ENCODE assay signal across 1 cellular context in the genomic region with DNA sequence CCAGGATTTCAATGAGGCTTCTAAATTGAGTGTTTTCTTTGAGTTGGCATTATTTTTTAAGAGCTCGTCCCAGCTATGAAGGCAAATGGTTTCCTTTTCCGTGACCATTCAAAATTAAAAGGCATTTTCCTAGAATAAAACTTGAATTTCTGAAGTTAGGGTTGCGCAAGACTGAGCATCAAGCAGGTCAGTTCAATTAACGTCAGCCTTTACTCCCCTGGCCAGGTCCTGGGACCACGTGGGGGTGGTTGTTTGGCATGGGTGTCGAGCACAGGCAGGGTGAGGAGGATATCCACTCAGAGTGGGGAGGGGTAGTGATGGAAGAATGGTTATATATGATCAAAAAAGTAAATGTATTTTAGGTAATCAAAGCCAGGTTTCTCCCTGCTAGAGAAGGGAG.
TF ChIP-seq lines count a peak whose summit lies in the region.

No MANE protein-coding gene starts in this region.

TF ChIP-seq in GM23338, 12 proteins besides CTCF, POLR2A, EP300 and RAD21 (continued from another document):
- TF ChIP-seq, protein P1, sequence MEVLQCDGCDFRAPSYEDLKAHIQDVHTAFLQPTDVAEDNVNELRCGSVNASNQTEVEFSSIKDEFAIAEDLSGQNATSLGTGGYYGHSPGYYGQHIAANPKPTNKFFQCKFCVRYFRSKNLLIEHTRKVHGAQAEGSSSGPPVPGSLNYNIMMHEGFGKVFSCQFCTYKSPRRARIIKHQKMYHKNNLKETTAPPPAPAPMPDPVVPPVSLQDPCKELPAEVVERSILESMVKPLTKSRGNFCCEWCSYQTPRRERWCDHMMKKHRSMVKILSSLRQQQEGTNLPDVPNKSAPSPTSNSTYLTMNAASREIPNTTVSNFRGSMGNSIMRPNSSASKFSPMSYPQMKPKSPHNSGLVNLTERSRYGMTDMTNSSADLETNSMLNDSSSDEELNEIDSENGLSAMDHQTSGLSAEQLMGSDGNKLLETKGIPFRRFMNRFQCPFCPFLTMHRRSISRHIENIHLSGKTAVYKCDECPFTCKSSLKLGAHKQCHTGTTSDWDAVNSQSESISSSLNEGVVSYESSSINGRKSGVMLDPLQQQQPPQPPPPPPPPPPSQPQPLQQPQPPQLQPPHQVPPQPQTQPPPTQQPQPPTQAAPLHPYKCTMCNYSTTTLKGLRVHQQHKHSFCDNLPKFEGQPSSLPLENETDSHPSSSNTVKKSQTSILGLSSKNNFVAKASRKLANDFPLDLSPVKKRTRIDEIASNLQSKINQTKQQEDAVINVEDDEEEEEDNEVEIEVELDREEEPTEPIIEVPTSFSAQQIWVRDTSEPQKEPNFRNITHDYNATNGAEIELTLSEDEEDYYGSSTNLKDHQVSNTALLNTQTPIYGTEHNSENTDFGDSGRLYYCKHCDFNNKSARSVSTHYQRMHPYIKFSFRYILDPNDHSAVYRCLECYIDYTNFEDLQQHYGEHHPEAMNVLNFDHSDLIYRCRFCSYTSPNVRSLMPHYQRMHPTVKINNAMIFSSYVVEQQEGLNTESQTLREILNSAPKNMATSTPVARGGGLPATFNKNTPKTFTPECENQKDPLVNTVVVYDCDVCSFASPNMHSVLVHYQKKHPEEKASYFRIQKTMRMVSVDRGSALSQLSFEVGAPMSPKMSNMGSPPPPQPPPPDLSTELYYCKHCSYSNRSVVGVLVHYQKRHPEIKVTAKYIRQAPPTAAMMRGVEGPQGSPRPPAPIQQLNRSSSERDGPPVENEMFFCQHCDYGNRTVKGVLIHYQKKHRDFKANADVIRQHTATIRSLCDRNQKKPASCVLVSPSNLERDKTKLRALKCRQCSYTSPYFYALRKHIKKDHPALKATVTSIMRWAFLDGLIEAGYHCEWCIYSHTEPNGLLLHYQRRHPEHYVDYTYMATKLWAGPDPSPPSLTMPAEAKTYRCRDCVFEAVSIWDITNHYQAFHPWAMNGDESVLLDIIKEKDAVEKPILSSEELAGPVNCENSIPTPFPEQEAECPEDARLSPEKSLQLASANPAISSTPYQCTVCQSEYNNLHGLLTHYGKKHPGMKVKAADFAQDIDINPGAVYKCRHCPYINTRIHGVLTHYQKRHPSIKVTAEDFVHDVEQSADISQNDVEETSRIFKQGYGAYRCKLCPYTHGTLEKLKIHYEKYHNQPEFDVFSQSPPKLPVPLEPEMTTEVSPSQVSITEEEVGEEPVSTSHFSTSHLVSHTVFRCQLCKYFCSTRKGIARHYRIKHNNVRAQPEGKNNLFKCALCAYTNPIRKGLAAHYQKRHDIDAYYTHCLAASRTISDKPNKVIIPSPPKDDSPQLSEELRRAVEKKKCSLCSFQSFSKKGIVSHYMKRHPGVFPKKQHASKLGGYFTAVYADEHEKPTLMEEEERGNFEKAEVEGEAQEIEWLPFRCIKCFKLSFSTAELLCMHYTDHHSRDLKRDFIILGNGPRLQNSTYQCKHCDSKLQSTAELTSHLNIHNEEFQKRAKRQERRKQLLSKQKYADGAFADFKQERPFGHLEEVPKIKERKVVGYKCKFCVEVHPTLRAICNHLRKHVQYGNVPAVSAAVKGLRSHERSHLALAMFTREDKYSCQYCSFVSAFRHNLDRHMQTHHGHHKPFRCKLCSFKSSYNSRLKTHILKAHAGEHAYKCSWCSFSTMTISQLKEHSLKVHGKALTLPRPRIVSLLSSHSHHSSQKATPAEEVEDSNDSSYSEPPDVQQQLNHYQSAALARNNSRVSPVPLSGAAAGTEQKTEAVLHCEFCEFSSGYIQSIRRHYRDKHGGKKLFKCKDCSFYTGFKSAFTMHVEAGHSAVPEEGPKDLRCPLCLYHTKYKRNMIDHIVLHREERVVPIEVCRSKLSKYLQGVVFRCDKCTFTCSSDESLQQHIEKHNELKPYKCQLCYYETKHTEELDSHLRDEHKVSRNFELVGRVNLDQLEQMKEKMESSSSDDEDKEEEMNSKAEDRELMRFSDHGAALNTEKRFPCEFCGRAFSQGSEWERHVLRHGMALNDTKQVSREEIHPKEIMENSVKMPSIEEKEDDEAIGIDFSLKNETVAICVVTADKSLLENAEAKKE (CRISPR knock-in tag; IDR thresholded peaks at IDR 0.05): no peak
